Comparison of ENCODE assay signal across 18 cellular contexts in genomic region chr7:50287121-50287520, GRCh38. TPM values are rescaled to one million over a fixed set of nuclear protein-coding genes. Genes with fewer than 3 reads are reported as not detected.
A peak's percentile ranks its signal among the peaks of the same experiment; 100 is the strongest.
DNase-seq lines count a peak whose midpoint lies in the region; ATAC-seq and TF ChIP-seq lines count a peak whose summit lies in the region.
"Had no signal": no experiment of that assay in that cellular context is flagged by ENCODE, and none has a peak within 500 bp of the region (broad histone marks: within the 10 kb centered on the region; RNA-seq: fewer than 3 reads in every experiment).

No MANE protein-coding gene starts in this region.

- no peaks in the 10 kb centered on the region for H3K27me3 ChIP-seq in OCI-LY3 (ENCODE audit: low read depth, low read length)

- H4K20me1 ChIP-seq in OCI-LY3 (ENCODE audit: insufficient read depth, low read length) = no peaks in the 10 kb centered on the region

- peaks cover 9% of the 10 kb centered on the region for H3K36me3 Mint-ChIP-seq in natural killer cell treated with Interleukin-12 subunit alpha and Interleukin-12 subunit beta and Interleukin-15 and Interleukin-18, amount 100 ng/mL, for 72 hours
- H3K36me3 Mint-ChIP-seq in natural killer cell = no peaks in the 10 kb centered on the region
- H3K36me3 Mint-ChIP-seq: IgD-negative memory B cell had no signal

- TF ChIP-seq CTCF in natural killer cell (IDR thresholded peaks at IDR 0.05) (no peak), OCI-LY3 (IDR thresholded peaks at IDR 0.05; ENCODE audit: low read depth, low read length) (no peak)

- peaks cover 43 to 59% of the 10 kb centered on the region in 2 donors for H3K4me1 Mint-ChIP-seq in natural killer cell treated with Interleukin-12 subunit alpha and Interleukin-12 subunit beta and Interleukin-15 and Interleukin-18, amount 100 ng/mL, for 72 hours (ENCODE audit: low read depth in 2 of 2)
- peaks cover 31 to 35% of the 10 kb centered on the region in 2 donors for H3K4me1 Mint-ChIP-seq in natural killer cell
- H3K4me1 Mint-ChIP-seq: H9 had no signal

- peaks cover 24% of the 10 kb centered on the region for H3K79me2 ChIP-seq in OCI-LY3 (ENCODE audit: low read length)

- no peaks in the 10 kb centered on the region for H3K9me3 ChIP-seq in OCI-LY3 (ENCODE audit: insufficient read depth, low read length)

- H2AFZ ChIP-seq in OCI-LY3 (ENCODE audit: low read depth, low read length) = peak overlapping the region; percentile 6; the same call in 1 of the 2 replicates

- peaks cover 8% of the 10 kb centered on the region for H3K36me3 ChIP-seq in OCI-LY3 (replicated peaks; ENCODE audit: low read depth, low read length)

- H3K4me3 ChIP-seq in OCI-LY3 (ENCODE audit: low read length) = peak overlapping the region; percentile 52

- H3K27ac Mint-ChIP-seq in natural killer cell treated with Interleukin-12 subunit alpha and Interleukin-12 subunit beta and Interleukin-15 and Interleukin-18, amount 100 ng/mL, for 72 hours = peak overlapping the region; percentile 21 to 94
- no peak overlapping the region for H3K27ac Mint-ChIP-seq in natural killer cell
- H3K27ac Mint-ChIP-seq: B cell; CD4-positive, alpha-beta T cell; H9 had no signal

- H3K27me3 Mint-ChIP-seq in natural killer cell treated with Interleukin-12 subunit alpha and Interleukin-12 subunit beta and Interleukin-15 and Interleukin-18, amount 100 ng/mL, for 72 hours = no peaks in the 10 kb centered on the region
- no peaks in the 10 kb centered on the region for H3K27me3 Mint-ChIP-seq in natural killer cell (ENCODE audit: low read depth in 2 of 2)
- H3K27me3 Mint-ChIP-seq: B cell; CD4-positive, alpha-beta T cell; IgD-negative memory B cell had no signal

- peak overlapping the region; percentile 63 for H3K9ac ChIP-seq in OCI-LY3 (ENCODE audit: low read length)

- H3K4me1 ChIP-seq in OCI-LY3 (ENCODE audit: low read length) = peaks cover 97% of the 10 kb centered on the region

- H3K27ac ChIP-seq in OCI-LY3 (ENCODE audit: low read length) = peak overlapping the region; percentile 97

- peak overlapping the region; percentile 16 for H3K4me3 Mint-ChIP-seq in natural killer cell treated with Interleukin-12 subunit alpha and Interleukin-12 subunit beta and Interleukin-15 and Interleukin-18, amount 100 ng/mL, for 72 hours
- no peak overlapping the region for H3K4me3 Mint-ChIP-seq in natural killer cell
- H3K4me3 Mint-ChIP-seq: B cell; CD4-positive, alpha-beta T cell; H9; IgD-negative memory B cell had no signal

- no peak for DNase-seq in natural killer cell treated with Interleukin-12 subunit alpha and Interleukin-12 subunit beta and Interleukin-15 and Interleukin-18, amount 100 ng/mL, for 72 hours (ENCODE audit: low spot score)
- DNase-seq in natural killer cell (no peak), DMS153 (lab: John Stamatoyannopoulos, UW) (no peak), NCI-H2171 treated with DMSO at 0.1 percent for 48 hours (lab: John Stamatoyannopoulos, UW) (no peak)
- DNase-seq: C1 segment of cervical spinal cord; Calu3; CD4-positive, alpha-beta T cell; DMS 273 treated with DMSO at 0.1 percent for 48 hours; DMS79; GOT3; H9 had no signal

- peak; percentile 50 to 72 for ATAC-seq in natural killer cell treated with Interleukin-12 subunit alpha and Interleukin-12 subunit beta and Interleukin-15 and Interleukin-18, amount 100 ng/mL, for 72 hours
- no peak for ATAC-seq in natural killer cell
- ATAC-seq in GM18868 (IDR thresholded peaks at IDR 0.05; ENCODE audit: unreplicated experiment) = peak; percentile 39
- ATAC-seq in GM21737 (IDR thresholded peaks at IDR 0.05; ENCODE audit: unreplicated experiment) = no peak

- H3K4me2 ChIP-seq in OCI-LY3 (ENCODE audit: low read length) = peak overlapping the region; percentile 70

- H3K9me3 Mint-ChIP-seq in natural killer cell treated with Interleukin-12 subunit alpha and Interleukin-12 subunit beta and Interleukin-15 and Interleukin-18, amount 100 ng/mL, for 72 hours = peaks cover 3% of the 10 kb centered on the region
- H3K9me3 Mint-ChIP-seq in natural killer cell = peaks cover 0 to 2% of the 10 kb centered on the region in 2 donors
- H3K9me3 Mint-ChIP-seq: CD4-positive, alpha-beta T cell; H9; IgD-negative memory B cell had no signal

- intact Hi-C loops in natural killer cell (cut with micrococcal nuclease) = no loop called here

RNA-seq across cellular contexts. Expression of gene IKZF1, which starts 17.4 kb away (rescaled TPM):
- 100 to 1,000 TPM; 290 to 416 TPM for total RNA-seq in natural killer cell treated with Interleukin-12 subunit alpha and Interleukin-12 subunit beta and Interleukin-15 and Interleukin-18, amount 100 ng/mL, for 72 hours
- total RNA-seq in natural killer cell = 100 to 1,000 TPM; 294 to 391 (median 350) TPM
- total RNA-seq: G401, HT1080 had no signal

Comparison
In these comparisons a context has a peak if more than half of its experiments do, and no peak if none do; other contexts are left out.
1. ATAC-seq: peak in natural killer cell treated with Interleukin-12 subunit alpha and Interleukin-12 subunit beta and Interleukin-15 and Interleukin-18, amount 100 ng/mL, for 72 hours (2 of 2) and GM18868 (single experiment); none in natural killer cell (0 of 3) and GM21737 (single experiment).
2. H3K27ac Mint-ChIP-seq: peak in natural killer cell treated with Interleukin-12 subunit alpha and Interleukin-12 subunit beta and Interleukin-15 and Interleukin-18, amount 100 ng/mL, for 72 hours (2 of 2); none in natural killer cell (0 of 2).